1 cellular context compared by ENCODE assay signal in genomic region chr2:137968477-137969417, GRCh38.
TF ChIP-seq lines count a peak whose summit lies in the region.

No MANE protein-coding gene starts in this region.

TF ChIP-seq in HepG2, 621 proteins besides CTCF, POLR2A, EP300 and RAD21 (continued from another document and continues in another):
- no peak for TF ChIP-seq ZBTB40 (IDR thresholded peaks at IDR 0.05)
- TF ChIP-seq ZBTB40 (CRISPR knock-in tag; IDR thresholded peaks at IDR 0.05), result no peak
- TF ChIP-seq ELF1 (CRISPR knock-in tag; IDR thresholded peaks at IDR 0.05), result no peak
- TF ChIP-seq FOXP4 (CRISPR knock-in tag; IDR thresholded peaks at IDR 0.05), result peak; percentile 95
- no peak for TF ChIP-seq RFXAP (CRISPR knock-in tag; IDR thresholded peaks at IDR 0.05; ENCODE audit: borderline replicate concordance)
- TF ChIP-seq SP140L (CRISPR knock-in tag; IDR thresholded peaks at IDR 0.05; ENCODE audit: borderline replicate concordance), result 0 out of 2 replicates have a peak, but pooled peaks have one; percentile 89
- no peak for TF ChIP-seq BCLAF1 (IDR thresholded peaks at IDR 0.05)
- TF ChIP-seq ISL2 (CRISPR knock-in tag; IDR thresholded peaks at IDR 0.05), result peak; percentile 42; the same call in 1 of the 2 replicates
- TF ChIP-seq TEF (CRISPR knock-in tag; IDR thresholded peaks at IDR 0.05), result no peak
- peak; percentile 88 for TF ChIP-seq PAXIP1 (CRISPR knock-in tag; conservative IDR thresholded peaks at IDR 0.05)
- TF ChIP-seq KLF6 (CRISPR knock-in tag; IDR thresholded peaks at IDR 0.05), result peak; percentile 57; the same call in 1 of the 2 replicates
- TF ChIP-seq ZNF672 (CRISPR knock-in tag; IDR thresholded peaks at IDR 0.05), result no peak
- TF ChIP-seq PATZ1 (CRISPR knock-in tag; IDR thresholded peaks at IDR 0.05), result no peak
- 0 out of 2 replicates have a peak, but pooled peaks have one; percentile 32 for TF ChIP-seq KDM3A (CRISPR knock-in tag; IDR thresholded peaks at IDR 0.05; ENCODE audit: low read depth)
- no peak for TF ChIP-seq ZNF260 (CRISPR knock-in tag; IDR thresholded peaks at IDR 0.05; ENCODE audit: borderline replicate concordance, low read depth)
- peak; percentile 94 to 97 for TF ChIP-seq MAFK (conservative IDR thresholded peaks at IDR 0.05 in 1 of 2, IDR thresholded peaks at IDR 0.05 in 1 of 2; ENCODE audit: low read length in 2 of 2)
- TF ChIP-seq RBFOX2 (IDR thresholded peaks at IDR 0.05; ENCODE audit: low read depth, low read length), result peak; percentile 98
- peak; percentile 78 for TF ChIP-seq ASH2L (IDR thresholded peaks at IDR 0.05; ENCODE audit: insufficient read length, low read depth, low read length)
- peak; percentile 86 for TF ChIP-seq IRF2 (CRISPR knock-in tag; IDR thresholded peaks at IDR 0.05)
- peak; percentile 88 for TF ChIP-seq CEBPB (IDR thresholded peaks at IDR 0.05; ENCODE audit: borderline replicate concordance, low read depth, low read length)
- TF ChIP-seq POLR2AphosphoS5 (IDR thresholded peaks at IDR 0.05; ENCODE audit: low read depth, low read length), result peak; percentile 77
- no peak for TF ChIP-seq LBX2 (CRISPR knock-in tag; IDR thresholded peaks at IDR 0.05; ENCODE audit: borderline replicate concordance)
- no peak for TF ChIP-seq CSRNP2 (CRISPR knock-in tag; conservative IDR thresholded peaks at IDR 0.05; ENCODE audit: low read depth)
- TF ChIP-seq DNMT3B (CRISPR knock-in tag; conservative IDR thresholded peaks at IDR 0.05), result 0 out of 2 replicates have a peak, but pooled peaks have one; percentile 19
- TF ChIP-seq HNF4G (IDR thresholded peaks at IDR 0.05; ENCODE audit: borderline replicate concordance, low read depth, low read length), result peak; percentile 73
- TF ChIP-seq HNF4G (CRISPR knock-in tag; IDR thresholded peaks at IDR 0.05; ENCODE audit: borderline replicate concordance, low read depth), result peak; percentile 50; the same call in 1 of the 2 replicates
- peak; percentile 58; the same call in 1 of the 2 replicates for TF ChIP-seq FOXA1 (IDR thresholded peaks at IDR 0.05)
- TF ChIP-seq FOXA1 (CRISPR knock-in tag; IDR thresholded peaks at IDR 0.05), result peak; percentile 78
- TF ChIP-seq PITX1 (CRISPR knock-in tag; IDR thresholded peaks at IDR 0.05), result 0 out of 2 replicates have a peak, but pooled peaks have one; percentile 23
- TF ChIP-seq PAF1 (CRISPR knock-in tag; IDR thresholded peaks at IDR 0.05), result 0 out of 2 replicates have a peak, but pooled peaks have one; percentile 37
- no peak for TF ChIP-seq ZFP36L2 (CRISPR knock-in tag; IDR thresholded peaks at IDR 0.05)
- 0 out of 2 replicates have a peak, but pooled peaks have one; percentile 33 for TF ChIP-seq TOE1 (CRISPR knock-in tag; IDR thresholded peaks at IDR 0.05)
- peak; percentile 66; the same call in 1 of the 2 replicates for TF ChIP-seq ZNF614 (CRISPR knock-in tag; IDR thresholded peaks at IDR 0.05; ENCODE audit: borderline replicate concordance)
- TF ChIP-seq ZNF317 (CRISPR knock-in tag; IDR thresholded peaks at IDR 0.05), result peak; percentile 61; the same call in 1 of the 2 replicates
- peak; percentile 21 for TF ChIP-seq SKI (IDR thresholded peaks at IDR 0.05; ENCODE audit: partially characterized antibody)
- 0 out of 2 replicates have a peak, but pooled peaks have one; percentile 31 for TF ChIP-seq TCF7 (IDR thresholded peaks at IDR 0.05; ENCODE audit: low read depth)
- TF ChIP-seq NFYB (CRISPR knock-in tag; IDR thresholded peaks at IDR 0.05), result no peak
